In genomic region chr16:30032083-30032819, GRCh38 we compare ENCODE assay signal across 1 cellular context.
TF ChIP-seq lines count a peak whose summit lies in the region.

No MANE protein-coding gene starts in this region.

TF ChIP-seq in HepG2, 621 proteins besides CTCF, POLR2A, EP300 and RAD21 (continued from another document and continues in another):
- TF ChIP-seq IRF2 (CRISPR knock-in tag; IDR thresholded peaks at IDR 0.05) (peak; percentile 53; the same call in 1 of the 2 replicates), ZBTB20 (CRISPR knock-in tag; IDR thresholded peaks at IDR 0.05; ENCODE audit: borderline replicate concordance, low read depth) (0 out of 2 replicates have a peak, but pooled peaks have one; percentile 53), KDM1A (CRISPR knock-in tag; IDR thresholded peaks at IDR 0.05) (0 out of 2 replicates have a peak, but pooled peaks have one; percentile 33), HDAC2 (CRISPR knock-in tag; IDR thresholded peaks at IDR 0.05) (peak; percentile 63; the same call in 1 of the 2 replicates), MTA1 (CRISPR knock-in tag; IDR thresholded peaks at IDR 0.05; ENCODE audit: borderline replicate concordance) (no peak), ZNF280D (CRISPR knock-in tag; IDR thresholded peaks at IDR 0.05) (0 out of 2 replicates have a peak, but pooled peaks have one; percentile 37), ZNF614 (CRISPR knock-in tag; IDR thresholded peaks at IDR 0.05; ENCODE audit: borderline replicate concordance) (peak; percentile 78; the same call in 1 of the 2 replicates), ZEB1 (IDR thresholded peaks at IDR 0.05; ENCODE audit: insufficient replicate concordance, low read depth) (no peak), MATR3 (CRISPR knock-in tag; IDR thresholded peaks at IDR 0.05) (no peak), FOXM1 (CRISPR knock-in tag; IDR thresholded peaks at IDR 0.05) (no peak), CCAR2 (optimal IDR thresholded peaks at IDR 0.05; ENCODE audit: low read depth, low read length) (peak; percentile 57), MZF1 (CRISPR knock-in tag; IDR thresholded peaks at IDR 0.05; ENCODE audit: borderline replicate concordance) (no peak), ZNF781 (CRISPR knock-in tag; IDR thresholded peaks at IDR 0.05; ENCODE audit: borderline replicate concordance, not compliant biosample characterization) (peak; percentile 72), SAFB2 (CRISPR knock-in tag; IDR thresholded peaks at IDR 0.05; ENCODE audit: borderline replicate concordance, low read depth) (no peak), ZNF12 (CRISPR knock-in tag; IDR thresholded peaks at IDR 0.05) (peak; percentile 44; the same call in 1 of the 2 replicates), ETS1 (CRISPR knock-in tag; IDR thresholded peaks at IDR 0.05) (no peak), ARID4A (CRISPR knock-in tag; IDR thresholded peaks at IDR 0.05; ENCODE audit: borderline replicate concordance) (peak; percentile 16; the same call in 1 of the 2 replicates), TEAD3 (CRISPR knock-in tag; optimal IDR thresholded peaks at IDR 0.05; ENCODE audit: borderline replicate concordance) (peak; percentile 22), GATAD2A (CRISPR knock-in tag; IDR thresholded peaks at IDR 0.05) (peak; percentile 80), ZNF644 (CRISPR knock-in tag; IDR thresholded peaks at IDR 0.05; ENCODE audit: low read depth) (no peak), ZNF7 (CRISPR knock-in tag; IDR thresholded peaks at IDR 0.05) (no peak), SRF (IDR thresholded peaks at IDR 0.05; ENCODE audit: low read depth, low read length) (no peak), FOXK2 (IDR thresholded peaks at IDR 0.05) (no peak), GFI1 (CRISPR knock-in tag; IDR thresholded peaks at IDR 0.05; ENCODE audit: borderline replicate concordance) (0 out of 2 replicates have a peak, but pooled peaks have one; percentile 27), ZNF205 (CRISPR knock-in tag; IDR thresholded peaks at IDR 0.05) (0 out of 2 replicates have a peak, but pooled peaks have one; percentile 32), ZNF18 (CRISPR knock-in tag; IDR thresholded peaks at IDR 0.05; ENCODE audit: insufficient replicate concordance) (no peak), CEBPB (IDR thresholded peaks at IDR 0.05; ENCODE audit: borderline replicate concordance, low read depth, low read length) (peak; percentile 8; the same call in 1 of the 2 replicates), THAP11 (CRISPR knock-in tag; IDR thresholded peaks at IDR 0.05) (peak; percentile 66; the same call in 1 of the 2 replicates), KLF16 (CRISPR knock-in tag; IDR thresholded peaks at IDR 0.05) (0 out of 4 replicates have a peak, but pooled peaks of 1 of the 2 experiments have one; percentile 62), ZNF674 (CRISPR knock-in tag; IDR thresholded peaks at IDR 0.05; ENCODE audit: low read depth) (no peak), SOX6 (IDR thresholded peaks at IDR 0.05) (no peak), SOX6 (CRISPR knock-in tag; IDR thresholded peaks at IDR 0.05) (peak; percentile 51; the same call in 1 of the 2 replicates), MIXL1 (CRISPR knock-in tag; IDR thresholded peaks at IDR 0.05) (0 out of 2 replicates have a peak, but pooled peaks have one; percentile 40), ERF (CRISPR knock-in tag; IDR thresholded peaks at IDR 0.05) (peak; percentile 46; the same call in 1 of the 2 replicates), ISL2 (CRISPR knock-in tag; IDR thresholded peaks at IDR 0.05) (0 out of 2 replicates have a peak, but pooled peaks have one; percentile 17), ZKSCAN1 (IDR thresholded peaks at IDR 0.05; ENCODE audit: low read length) (no peak), ONECUT2 (CRISPR knock-in tag; IDR thresholded peaks at IDR 0.05) (no peak), ZKSCAN8 (CRISPR knock-in tag; IDR thresholded peaks at IDR 0.05; ENCODE audit: borderline replicate concordance) (no peak), SOX13 (IDR thresholded peaks at IDR 0.05) (no peak), SOX13 (CRISPR knock-in tag; conservative IDR thresholded peaks at IDR 0.05 in 1 of 2, IDR thresholded peaks at IDR 0.05 in 1 of 2) (0 out of 4 replicates have a peak, but pooled peaks of 1 of the 2 experiments have one; percentile 10), PITX1 (CRISPR knock-in tag; IDR thresholded peaks at IDR 0.05) (peak; percentile 63; the same call in 1 of the 2 replicates), ZNF687 (CRISPR knock-in tag; IDR thresholded peaks at IDR 0.05) (0 out of 2 replicates have a peak, but pooled peaks have one; percentile 7), TCF12 (IDR thresholded peaks at IDR 0.05) (no peak), TCF12 (CRISPR knock-in tag; IDR thresholded peaks at IDR 0.05) (no peak), PPARG (CRISPR knock-in tag; conservative IDR thresholded peaks at IDR 0.05) (0 out of 2 replicates have a peak, but pooled peaks have one; percentile 32), MEF2D (CRISPR knock-in tag; IDR thresholded peaks at IDR 0.05) (0 out of 2 replicates have a peak, but pooled peaks have one; percentile 55)
- TF ChIP-seq, protein P1, sequence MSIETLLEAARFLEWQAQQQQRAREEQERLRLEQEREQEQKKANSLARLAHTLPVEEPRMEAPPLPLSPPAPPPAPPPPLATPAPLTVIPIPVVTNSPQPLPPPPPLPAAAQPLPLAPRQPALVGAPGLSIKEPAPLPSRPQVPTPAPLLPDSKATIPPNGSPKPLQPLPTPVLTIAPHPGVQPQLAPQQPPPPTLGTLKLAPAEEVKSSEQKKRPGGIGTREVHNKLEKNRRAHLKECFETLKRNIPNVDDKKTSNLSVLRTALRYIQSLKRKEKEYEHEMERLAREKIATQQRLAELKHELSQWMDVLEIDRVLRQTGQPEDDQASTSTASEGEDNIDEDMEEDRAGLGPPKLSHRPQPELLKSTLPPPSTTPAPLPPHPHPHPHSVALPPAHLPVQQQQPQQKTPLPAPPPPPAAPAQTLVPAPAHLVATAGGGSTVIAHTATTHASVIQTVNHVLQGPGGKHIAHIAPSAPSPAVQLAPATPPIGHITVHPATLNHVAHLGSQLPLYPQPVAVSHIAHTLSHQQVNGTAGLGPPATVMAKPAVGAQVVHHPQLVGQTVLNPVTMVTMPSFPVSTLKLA (IDR thresholded peaks at IDR 0.05) = no peak
- TF ChIP-seq, protein P2, sequence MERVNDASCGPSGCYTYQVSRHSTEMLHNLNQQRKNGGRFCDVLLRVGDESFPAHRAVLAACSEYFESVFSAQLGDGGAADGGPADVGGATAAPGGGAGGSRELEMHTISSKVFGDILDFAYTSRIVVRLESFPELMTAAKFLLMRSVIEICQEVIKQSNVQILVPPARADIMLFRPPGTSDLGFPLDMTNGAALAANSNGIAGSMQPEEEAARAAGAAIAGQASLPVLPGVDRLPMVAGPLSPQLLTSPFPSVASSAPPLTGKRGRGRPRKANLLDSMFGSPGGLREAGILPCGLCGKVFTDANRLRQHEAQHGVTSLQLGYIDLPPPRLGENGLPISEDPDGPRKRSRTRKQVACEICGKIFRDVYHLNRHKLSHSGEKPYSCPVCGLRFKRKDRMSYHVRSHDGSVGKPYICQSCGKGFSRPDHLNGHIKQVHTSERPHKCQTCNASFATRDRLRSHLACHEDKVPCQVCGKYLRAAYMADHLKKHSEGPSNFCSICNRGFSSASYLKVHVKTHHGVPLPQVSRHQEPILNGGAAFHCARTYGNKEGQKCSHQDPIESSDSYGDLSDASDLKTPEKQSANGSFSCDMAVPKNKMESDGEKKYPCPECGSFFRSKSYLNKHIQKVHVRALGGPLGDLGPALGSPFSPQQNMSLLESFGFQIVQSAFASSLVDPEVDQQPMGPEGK (CRISPR knock-in tag; IDR thresholded peaks at IDR 0.05) = peak; percentile 72
